20 cellular contexts compared by ENCODE assay signal in genomic region chr20:9027626-9028025, GRCh38. TPM values are rescaled to one million over a fixed set of nuclear protein-coding genes. Genes with fewer than 3 reads are reported as not detected.
"Had no signal": no experiment of that assay in that cellular context is flagged by ENCODE, and none has a peak within 500 bp of the region (broad histone marks: within the 10 kb centered on the region; RNA-seq: fewer than 3 reads in every experiment).

No MANE protein-coding gene starts in this region.

- H3K27me3 Mint-ChIP-seq: IgD-negative memory B cell had no signal

- H3K4me3 Mint-ChIP-seq: IgD-negative memory B cell had no signal

- H3K27ac ChIP-seq: KMS-11, RWPE1 had no signal

- H3K27ac Mint-ChIP-seq: IgD-negative memory B cell had no signal

- H3K9me3 ChIP-seq: SK-N-SH had no signal

- DNase-seq: MV-4-11, NCI-H1048, NCI-H1105, NCI-H1417, NCI-H1436 treated with DMSO at 0.1 percent for 48 hours, NCI-H1694, NCI-H187 treated with DMSO at 0.1 percent for 48 hours, NCI-H2029 treated with DMSO at 0.1 percent for 48 hours, NCI-H2171 treated with DMSO at 0.1 percent for 48 hours, NCI-H524 treated with DMSO at 0.1 percent for 48 hours, NCI-H69, NCI-H774, SHP77, SK-N-SH, SW 1271 had no signal

- ATAC-seq: HepG2, K562 had no signal

- FAIRE-seq: HepG2, K562 had no signal

- H3K9ac ChIP-seq: KMS-11, SK-N-SH had no signal

- H3K36me3 Mint-ChIP-seq: IgD-negative memory B cell had no signal

- H3K4me2 ChIP-seq: KMS-11, SK-N-SH had no signal

- H3K4me1 Mint-ChIP-seq: IgD-negative memory B cell had no signal

- H3K4me3 ChIP-seq: K562 had no signal

RNA-seq across cellular contexts. Expression of gene PLCB4, which starts 41.3 kb away (rescaled TPM):
- total RNA-seq: HepG2 had no signal
